ENCODE assay signal across 8 cellular contexts in the genomic region with DNA sequence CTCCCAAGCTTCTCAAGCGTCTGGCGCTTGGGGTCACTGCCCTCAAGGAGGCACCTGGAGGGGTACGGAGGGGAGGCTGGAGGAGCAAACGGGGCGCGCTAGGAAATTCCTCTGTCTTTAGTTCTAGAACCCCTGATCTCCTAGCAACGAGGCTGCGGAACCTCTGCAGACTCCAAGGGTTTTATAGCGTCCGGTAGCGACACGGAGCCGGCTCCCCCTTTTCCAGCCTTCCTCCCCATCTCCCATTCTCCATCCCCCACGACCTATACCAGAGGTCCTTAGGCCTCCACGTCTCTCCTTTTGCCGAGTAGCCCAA. TPM values are rescaled to one million over a fixed set of nuclear protein-coding genes. Genes with fewer than 3 reads are reported as not detected.
DNase-seq lines count a peak whose midpoint lies in the region; ATAC-seq and TF ChIP-seq lines count a peak whose summit lies in the region.

No MANE protein-coding gene starts in this region.

- no peak for TF ChIP-seq RAD21 in SK-N-SH (IDR thresholded peaks at IDR 0.05; ENCODE audit: low read length)

- CTCF ChIA-PET in SK-N-SH (lab: Yijun Ruan, JAX), result interaction anchor here (1.0 to 1.6 kb wide), 14 partner anchors 8 to 229 kb away, joined by 3 to 6 read pairs (median 5); partner anchors contain the start of genes KIF22, TAOK2 and TLCD3B
- CTCF ChIA-PET in activated CD8-positive, alpha-beta T cell treated with anti-CD3 and anti-CD28 coated beads, Interleukin-2, amount 10 ng/mL, durations not matched to agents 7 days and 5 days (lab: Charles Lee), result interaction anchor here (0.5 to 1.5 kb wide), 6 partner anchors 9 to 190 kb away, joined by 3 to 5 read pairs (median 4); partner anchors contain the start of gene TAOK2

- H2AFZ ChIP-seq in SK-N-SH (ENCODE audit: low read depth), result peak overlapping the region; percentile 67; the same call in 1 of the 2 replicates

- WGBS in SK-N-SH (ENCODE audit: low lambda C conversion rate), result 38% methylated on average over 14 of the region's 16 CpGs
- 29% methylated on average over 16 of the region's 16 CpGs for WGBS in right cardiac atrium

- H3K27me3 ChIP-seq in SK-N-SH (ENCODE audit: insufficient read depth) (no peaks in the 10 kb centered on the region), right cardiac atrium (ENCODE audit: control insufficient read depth, insufficient read depth) (no peaks in the 10 kb centered on the region)

- H4K20me1 ChIP-seq in SK-N-SH (ENCODE audit: insufficient read depth), result no peaks in the 10 kb centered on the region

- intact Hi-C loops in right cardiac atrium (cut with DNase I), result loop anchor here in 1 of 4 donors (10.0 kb wide), 1 partner anchor 131 kb away; the partner anchor contains the start of genes HIRIP3 and INO80E

- no peak overlapping the region for H3K4me2 ChIP-seq in SK-N-SH

- H3K9me2 ChIP-seq in SK-N-SH, result no peaks in the 10 kb centered on the region

- H3K9me3 Mint-ChIP-seq in activated CD8-positive, alpha-beta T cell treated with anti-CD3 and anti-CD28 coated beads, Interleukin-2, amount 10 ng/mL, durations not matched to agents 7 days and 5 days (ENCODE audit: insufficient read depth), result no peaks in the 10 kb centered on the region
- H3K9me3 Mint-ChIP-seq in stimulated activated naive CD8-positive, alpha-beta T cell treated with anti-CD3 and anti-CD28 coated beads, Interleukin-15, amount 100 ng/mL, for 72 hours, result no peaks in the 10 kb centered on the region

- H3K4me1 ChIP-seq in SK-N-SH (ENCODE audit: control insufficient read depth in 1 of 2, insufficient read depth in 2 of 2, low read depth in 1 of 2, low read length in 1 of 2), result peaks cover 0 to 17% of the 10 kb centered on the region in 2 experiments; a peak in 1 of 4 replicates
- H3K4me1 ChIP-seq in right cardiac atrium (ENCODE audit: control insufficient read depth, insufficient read depth, low read length), result peaks cover 7% of the 10 kb centered on the region

- H3K27me3 Mint-ChIP-seq in activated CD8-positive, alpha-beta T cell treated with anti-CD3 and anti-CD28 coated beads, Interleukin-2, amount 10 ng/mL, durations not matched to agents 7 days and 5 days (ENCODE audit: low read depth), result no peaks in the 10 kb centered on the region
- H3K27me3 Mint-ChIP-seq in stimulated activated naive CD8-positive, alpha-beta T cell treated with anti-CD3 and anti-CD28 coated beads, Interleukin-15, amount 100 ng/mL, for 72 hours, result no peaks in the 10 kb centered on the region

- no peak overlapping the region; the same call in 1 of the 2 replicates for H3K9ac ChIP-seq in SK-N-SH

- no peak for DNase-seq in SK-N-SH
- no peak for DNase-seq in activated CD8-positive, alpha-beta T cell treated with anti-CD3 and anti-CD28 coated beads, Interleukin-2, amount 10 ng/mL, durations not matched to agents 7 days and 5 days
- no peak for DNase-seq in right cardiac atrium
- no peak for DNase-seq in stimulated activated naive CD8-positive, alpha-beta T cell treated with anti-CD3 and anti-CD28 coated beads, Interleukin-15, amount 100 ng/mL, for 72 hours
- DNase-seq in ecto neural progenitor cell (ENCODE audit: low spot score), result no peak

- H3F3A ChIP-seq in SK-N-SH (replicated peaks; ENCODE audit: insufficient read depth), result no peaks in the 10 kb centered on the region

- ATAC-seq in SK-N-SH treated with all-trans-retinoic acid at 6 μM for 48 hours, result no peak
- no peak for ATAC-seq in activated CD8-positive, alpha-beta T cell treated with anti-CD3 and anti-CD28 coated beads, Interleukin-2, amount 10 ng/mL, durations not matched to agents 7 days and 5 days
- ATAC-seq in right cardiac atrium, result no peak
- ATAC-seq in stimulated activated naive CD8-positive, alpha-beta T cell treated with anti-CD3 and anti-CD28 coated beads, Interleukin-15, amount 100 ng/mL, for 72 hours, result no peak
- no peak for ATAC-seq in HG02588 (IDR thresholded peaks at IDR 0.05; ENCODE audit: unreplicated experiment)
- no peak for ATAC-seq in GM19452 (IDR thresholded peaks at IDR 0.05; ENCODE audit: unreplicated experiment)

- peaks cover 5 to 12% of the 10 kb centered on the region in 2 experiments for H3K36me3 ChIP-seq in SK-N-SH (replicated peaks in 1 of 2; ENCODE audit: control insufficient read depth in 1 of 2, insufficient read depth in 2 of 2, low read length in 1 of 2)

- TF ChIP-seq CTCF in SK-N-SH (IDR thresholded peaks at IDR 0.05), result no peak

- H3K4me3 ChIP-seq in SK-N-SH (ENCODE audit: low read depth in 2 of 2, low read length in 1 of 2) (peak overlapping the region; percentile 15 to 90; a peak in 3 of 4 replicates), right cardiac atrium (ENCODE audit: low read length) (peak overlapping the region; percentile 4)

- H3K79me2 ChIP-seq in SK-N-SH (ENCODE audit: insufficient read depth), result peaks cover 18% of the 10 kb centered on the region

- peaks cover 22% of the 10 kb centered on the region for H3K36me3 Mint-ChIP-seq in activated CD8-positive, alpha-beta T cell treated with anti-CD3 and anti-CD28 coated beads, Interleukin-2, amount 10 ng/mL, durations not matched to agents 7 days and 5 days (ENCODE audit: low read depth)

- TF ChIP-seq EP300 in SK-N-SH (IDR thresholded peaks at IDR 0.05; ENCODE audit: borderline replicate concordance in 1 of 2, low read depth in 1 of 2, low read length in 1 of 2), result no peak

- H3K27ac ChIP-seq in SK-N-SH (ENCODE audit: low read depth in 2 of 2, low read length in 1 of 2) (no peak overlapping the region; a peak in 2 of 4 replicates), right cardiac atrium (ENCODE audit: low read length) (peak overlapping the region; percentile 57)

- H3K27ac Mint-ChIP-seq in activated CD8-positive, alpha-beta T cell treated with anti-CD3 and anti-CD28 coated beads, Interleukin-2, amount 10 ng/mL, durations not matched to agents 7 days and 5 days, result peak overlapping the region; percentile 100
- peak overlapping the region; percentile 33 to 99 for H3K27ac Mint-ChIP-seq in stimulated activated naive CD8-positive, alpha-beta T cell treated with anti-CD3 and anti-CD28 coated beads, Interleukin-15, amount 100 ng/mL, for 72 hours

- peaks cover 31% of the 10 kb centered on the region for H3K4me1 Mint-ChIP-seq in activated CD8-positive, alpha-beta T cell treated with anti-CD3 and anti-CD28 coated beads, Interleukin-2, amount 10 ng/mL, durations not matched to agents 7 days and 5 days (ENCODE audit: low read depth)
- peaks cover 48% of the 10 kb centered on the region for H3K4me1 Mint-ChIP-seq in stimulated activated naive CD8-positive, alpha-beta T cell treated with anti-CD3 and anti-CD28 coated beads, Interleukin-15, amount 100 ng/mL, for 72 hours

- POLR2A ChIA-PET in SK-N-SH (lab: Yijun Ruan, JAX), result interaction anchor here (1.0 to 1.1 kb wide), 2 partner anchors 15 to 48 kb away, joined by 4 to 7 read pairs; partner anchors contain the start of gene PAGR1
- POLR2A ChIA-PET in activated CD8-positive, alpha-beta T cell treated with anti-CD3 and anti-CD28 coated beads, Interleukin-2, amount 10 ng/mL, durations not matched to agents 7 days and 5 days (lab: Charles Lee), result interaction anchor here (1.1 to 1.2 kb wide), 3 partner anchors 14 to 132 kb away, joined by 3 to 4 read pairs (median 3); partner anchors contain the start of gene HIRIP3

- H3K4me3 Mint-ChIP-seq in activated CD8-positive, alpha-beta T cell treated with anti-CD3 and anti-CD28 coated beads, Interleukin-2, amount 10 ng/mL, durations not matched to agents 7 days and 5 days, result peak overlapping the region; percentile 91
- peak overlapping the region; percentile 93 to 96 for H3K4me3 Mint-ChIP-seq in stimulated activated naive CD8-positive, alpha-beta T cell treated with anti-CD3 and anti-CD28 coated beads, Interleukin-15, amount 100 ng/mL, for 72 hours

- H3K9me3 ChIP-seq in SK-N-SH (no peaks in the 10 kb centered on the region), right cardiac atrium (ENCODE audit: control insufficient read depth, low read length) (no peaks in the 10 kb centered on the region)

RNA-seq across cellular contexts. Expression of gene CDIPT, which starts 0.6 kb away (rescaled TPM):
- polyA plus RNA-seq in SK-N-SH (2012; rRNA removed), result 90.7 and 94.8 TPM in 2 replicates
- polyA plus RNA-seq in SK-N-SH (2012; cell fraction: cytosol; rRNA removed), result 46.6 and 69.3 TPM in 2 replicates
- polyA plus RNA-seq in SK-N-SH (2012; cell fraction: nucleus; rRNA removed), result 61.5 and 62.0 TPM in 2 replicates
- 10 to 100 TPM; 51.1 to 53.2 TPM for total RNA-seq in activated CD8-positive, alpha-beta T cell treated with anti-CD3 and anti-CD28 coated beads, Interleukin-2, amount 10 ng/mL, durations not matched to agents 7 days and 5 days
- 100 to 1,000 TPM in 2 of 4 donors, 10 to 100 TPM in 2; 86.7 to 109 (median 99.1) TPM for total RNA-seq in right cardiac atrium
- 106 TPM for polyA plus RNA-seq in right cardiac atrium

RNA-seq across cellular contexts. Expression of gene SEZ6L2, which starts 35.7 kb away (rescaled TPM):
- polyA plus RNA-seq in SK-N-SH (2012; rRNA removed) (26.6 and 59.8 TPM in 2 replicates), right cardiac atrium (0.36 TPM)
- 23.2 and 39.4 TPM in 2 replicates for polyA plus RNA-seq in SK-N-SH (2012; cell fraction: cytosol; rRNA removed)
- polyA plus RNA-seq in SK-N-SH (2012; cell fraction: nucleus; rRNA removed), result 64.8 and 66.1 TPM in 2 replicates
- total RNA-seq in activated CD8-positive, alpha-beta T cell treated with anti-CD3 and anti-CD28 coated beads, Interleukin-2, amount 10 ng/mL, durations not matched to agents 7 days and 5 days, result not detected
- total RNA-seq in right cardiac atrium, result 1 to 10 TPM; 1.5 to 3.6 (median 2.1) TPM

RNA-seq across cellular contexts. Expression of gene ASPHD1, which starts 36.7 kb away (rescaled TPM):
- polyA plus RNA-seq in SK-N-SH (2012; rRNA removed) (29.0 and 35.1 TPM in 2 replicates), right cardiac atrium (0.14 TPM)
- polyA plus RNA-seq in SK-N-SH (2012; cell fraction: cytosol; rRNA removed), result 20.0 and 24.9 TPM in 2 replicates
- 33.8 and 38.6 TPM in 2 replicates for polyA plus RNA-seq in SK-N-SH (2012; cell fraction: nucleus; rRNA removed)
- total RNA-seq in activated CD8-positive, alpha-beta T cell treated with anti-CD3 and anti-CD28 coated beads, Interleukin-2, amount 10 ng/mL, durations not matched to agents 7 days and 5 days, result under 1 TPM in 1 of 2 experiments, not detected in 1; 0.24 TPM
- under 1 TPM in 3 of 4 donors, not detected in 1; 0.24 to 0.50 (median 0.28) TPM for total RNA-seq in right cardiac atrium

RNA-seq across cellular contexts. Expression of gene MVP, which starts 43.4 kb away (rescaled TPM):
- polyA plus RNA-seq in SK-N-SH (2012; rRNA removed), result 198 and 222 TPM in 2 replicates
- 70.0 and 100 TPM in 2 replicates for polyA plus RNA-seq in SK-N-SH (2012; cell fraction: cytosol; rRNA removed)
- polyA plus RNA-seq in SK-N-SH (2012; cell fraction: nucleus; rRNA removed), result 460 and 509 TPM in 2 replicates
- 100 to 1,000 TPM; 122 to 125 TPM for total RNA-seq in activated CD8-positive, alpha-beta T cell treated with anti-CD3 and anti-CD28 coated beads, Interleukin-2, amount 10 ng/mL, durations not matched to agents 7 days and 5 days
- total RNA-seq in right cardiac atrium, result 10 to 100 TPM; 48.2 to 73.9 (median 64.0) TPM
- 50.6 TPM for polyA plus RNA-seq in right cardiac atrium

RNA-seq across cellular contexts. Expression of gene PAGR1, which starts 47.7 kb away (rescaled TPM):
- 48.5 and 57.7 TPM in 2 replicates for polyA plus RNA-seq in SK-N-SH (2012; rRNA removed)
- polyA plus RNA-seq in SK-N-SH (2012; cell fraction: cytosol; rRNA removed), result 21.6 and 26.9 TPM in 2 replicates
- polyA plus RNA-seq in SK-N-SH (2012; cell fraction: nucleus; rRNA removed), result 270 and 364 TPM in 2 replicates
- total RNA-seq in activated CD8-positive, alpha-beta T cell treated with anti-CD3 and anti-CD28 coated beads, Interleukin-2, amount 10 ng/mL, durations not matched to agents 7 days and 5 days, result 10 to 100 TPM; 39.1 TPM
- 10 to 100 TPM; 13.7 to 20.3 (median 15.2) TPM for total RNA-seq in right cardiac atrium
- polyA plus RNA-seq in right cardiac atrium, result 33.8 TPM
